ENCODE assay signal across 9 cellular contexts in the genomic region with DNA sequence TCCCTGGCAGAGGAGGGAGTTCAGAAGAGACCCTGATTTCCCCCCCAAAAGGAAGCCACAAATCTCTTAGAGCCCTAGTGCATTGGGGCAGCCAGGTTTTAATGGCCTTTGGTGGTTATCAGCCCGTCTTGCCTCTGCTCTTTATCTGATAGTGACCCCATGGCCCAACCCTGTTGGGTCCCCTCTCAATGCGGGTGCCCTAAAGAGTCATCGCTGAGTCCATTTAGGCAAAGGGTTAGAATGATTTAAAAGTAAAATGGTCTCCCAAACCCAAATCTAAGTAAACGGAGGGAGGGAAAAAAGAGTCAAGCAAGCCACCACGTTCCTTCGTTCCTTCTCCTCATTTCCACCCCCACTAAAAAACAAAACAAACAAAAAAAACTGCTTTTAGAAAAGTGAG.
DNase-seq lines count a peak whose midpoint lies in the region; ATAC-seq and TF ChIP-seq lines count a peak whose summit lies in the region.
"Had no signal": no experiment of that assay in that cellular context is flagged by ENCODE, and none has a peak within 500 bp of the region (broad histone marks: within the 10 kb centered on the region; RNA-seq: fewer than 3 reads in every experiment).

No MANE protein-coding gene starts in this region.

- H2BK15ac ChIP-seq in mesenchymal stem cell (ENCODE audit: low read depth, poor library complexity, severe bottlenecking) = peak overlapping the region; percentile 48

- POLR2A ChIA-PET in AG04450 (lab: Yijun Ruan, JAX) = interaction anchor here (0.8 to 3.9 kb wide), 3 partner anchors 27 to 72 kb away, joined by 3 to 10 read pairs (median 8); no protein-coding TSS in a partner anchor

- 0% methylated on average over 1 of the region's 6 CpGs for WGBS in mesenchymal stem cell

- no peak overlapping the region for H2AFZ ChIP-seq in mesenchymal stem cell (ENCODE audit: low read depth, low read length)

- ATAC-seq in HG03354 (IDR thresholded peaks at IDR 0.05; ENCODE audit: poor library complexity, severe bottlenecking, unreplicated experiment) (no peak), HG03139 (IDR thresholded peaks at IDR 0.05; ENCODE audit: unreplicated experiment) (no peak), GM19455 (IDR thresholded peaks at IDR 0.05; ENCODE audit: unreplicated experiment) (no peak), HG02610 (IDR thresholded peaks at IDR 0.05; ENCODE audit: unreplicated experiment) (no peak)

- H4K8ac ChIP-seq in mesenchymal stem cell (ENCODE audit: low read length) = no peak overlapping the region

- H2BK5ac ChIP-seq in mesenchymal stem cell (ENCODE audit: low read depth, low read length, poor library complexity, severe bottlenecking) = no peak overlapping the region

- in situ Hi-C loops in astrocyte of the cerebellum (cut with HindIII; ENCODE audit: low sequenced_read_pairs) = no loop called here

- CTCF ChIA-PET in AG04450 (lab: Charles Lee) = interaction anchor here (1.2 to 7.1 kb wide), 3 partner anchors 18 to 955 kb away, joined by 3 to 67 read pairs (median 4); no protein-coding TSS in a partner anchor

- H4K91ac ChIP-seq in mesenchymal stem cell (ENCODE audit: low read length) = no peak overlapping the region

- H3K9me3 ChIP-seq in AG04450 (ENCODE audit: control insufficient read depth, insufficient read depth, low read length) = peaks cover 4% of the 10 kb centered on the region; the same call in 1 of the 2 replicates
- H3K9me3 ChIP-seq in HUES48 (ENCODE audit: control insufficient read depth, insufficient read depth, low read length) = no peaks in the 10 kb centered on the region
- H3K9me3 ChIP-seq in mesenchymal stem cell (ENCODE audit: control insufficient read depth, low read length) = no peaks in the 10 kb centered on the region

- H3K79me1 ChIP-seq in mesenchymal stem cell (replicated peaks; ENCODE audit: low read length, poor library complexity, severe bottlenecking) = no peaks in the 10 kb centered on the region

- H3K4ac ChIP-seq in mesenchymal stem cell (ENCODE audit: low read depth in 1 of 2, low read length in 2 of 2) = peak overlapping the region in 1 of 2 experiments; percentile 69

- H3K23ac ChIP-seq in mesenchymal stem cell (ENCODE audit: low read length in 2 of 2) = no peak overlapping the region

- peak overlapping the region; percentile 11 for H2BK120ac ChIP-seq in mesenchymal stem cell (ENCODE audit: low read depth, low read length)

- H3K27ac ChIP-seq in AG04450 (ENCODE audit: low read depth, low read length) (peak overlapping the region; percentile 76), HUES48 (ENCODE audit: low read depth, low read length) (no peak overlapping the region), mesenchymal stem cell (ENCODE audit: low read length, poor library complexity, severe bottlenecking) (peak overlapping the region; percentile 46)

- H3K9ac ChIP-seq in HUES48 (ENCODE audit: low read depth, low read length) (no peak overlapping the region), mesenchymal stem cell (ENCODE audit: low read length) (peak overlapping the region; percentile 100)

- no peak overlapping the region for H2BK12ac ChIP-seq in mesenchymal stem cell (ENCODE audit: low read length in 2 of 2)

- DNase-seq in AG04450 (ENCODE audit: low read depth, low spot score) (no peak), astrocyte of the cerebellum (ENCODE audit: low read depth) (no peak), mesenchymal stem cell (no peak)
- DNase-seq: NCI-H524 treated with DMSO at 0.1 percent for 48 hours had no signal

- peak overlapping the region in 1 of 2 experiments; percentile 52 for H3K18ac ChIP-seq in mesenchymal stem cell (ENCODE audit: low read depth in 1 of 2, low read length in 2 of 2)

- H3K27me3 ChIP-seq in AG04450 (ENCODE audit: control insufficient read depth, insufficient read depth, low read length) = no peaks in the 10 kb centered on the region
- H3K27me3 ChIP-seq in HUES48 (ENCODE audit: control insufficient read depth, insufficient read depth, low read length) = peaks cover 92% of the 10 kb centered on the region
- H3K27me3 ChIP-seq in mesenchymal stem cell (ENCODE audit: control insufficient read depth in 1 of 2, insufficient read depth in 1 of 2, low read length in 2 of 2) = no peaks in the 10 kb centered on the region

- H3K36me3 ChIP-seq in HUES48 (ENCODE audit: control insufficient read depth, insufficient read depth, low read length) = no peaks in the 10 kb centered on the region
- H3K36me3 ChIP-seq in mesenchymal stem cell (ENCODE audit: control insufficient read depth in 1 of 2, insufficient read depth in 2 of 2, low read depth in 1 of 2, low read length in 2 of 2) = peaks cover 0 to 59% of the 10 kb centered on the region in 2 experiments

- no peak overlapping the region for H3K14ac ChIP-seq in mesenchymal stem cell (ENCODE audit: low read length in 2 of 2)

- H3K4me3 ChIP-seq in AG04450 (ENCODE audit: low read depth, low read length) (peak overlapping the region; percentile 92), HUES48 (ENCODE audit: low read depth, low read length) (peak overlapping the region; percentile 57; the same call in 1 of the 2 replicates), astrocyte of the cerebellum (ENCODE audit: low read depth, low read length) (peak overlapping the region; percentile 89), mesenchymal stem cell (ENCODE audit: insufficient read depth in 1 of 2, low read depth in 1 of 2, low read length in 2 of 2) (peak overlapping the region; percentile 34 to 87)

- H2AK5ac ChIP-seq in mesenchymal stem cell (ENCODE audit: low read length, severe bottlenecking) = peak overlapping the region; percentile 22

- H3K4me1 ChIP-seq in HUES48 (ENCODE audit: control insufficient read depth, insufficient read depth, low read length) = peaks cover 30% of the 10 kb centered on the region
- H3K4me1 ChIP-seq in mesenchymal stem cell (ENCODE audit: control insufficient read depth, insufficient read depth, low read depth, low read length) = peaks cover 7% of the 10 kb centered on the region

- TF ChIP-seq CTCF in AG04450 (IDR thresholded peaks at IDR 0.05; ENCODE audit: low read depth, low read length) (no peak), astrocyte of the cerebellum (IDR thresholded peaks at IDR 0.05; ENCODE audit: low read depth, low read length, missing control alignments) (no peak)

- H3K4me2 ChIP-seq in mesenchymal stem cell (ENCODE audit: low read length, poor library complexity, severe bottlenecking) = peak overlapping the region; percentile 76
